In the genomic region with DNA sequence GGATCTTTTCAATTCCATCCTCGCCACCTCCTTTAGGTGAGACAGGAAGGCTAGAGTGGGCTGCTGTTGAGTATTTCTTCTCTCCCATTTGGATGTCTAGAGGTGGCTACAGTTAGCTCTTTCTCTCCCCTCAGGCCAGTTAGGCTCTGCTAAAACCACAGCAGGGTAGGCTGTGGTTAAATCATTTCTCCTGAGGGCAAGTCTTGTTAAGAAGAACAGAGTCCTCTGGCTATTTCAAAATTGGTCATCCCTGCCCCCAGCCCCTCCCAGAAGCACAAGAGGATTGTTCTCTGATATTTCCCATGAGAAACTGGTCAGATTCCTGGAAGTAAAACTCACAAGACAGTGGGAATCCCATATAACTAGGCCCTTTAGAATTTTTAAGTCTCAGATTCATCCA, we compare ENCODE assay signal across 1 cellular context.
TF ChIP-seq lines count a peak whose summit lies in the region.

No MANE protein-coding gene starts in this region.

TF ChIP-seq in H1, 55 proteins besides CTCF, POLR2A, EP300 and RAD21:
- TF ChIP-seq KDM5A (IDR thresholded peaks at IDR 0.05; ENCODE audit: low read length) (no peak), SIX5 (IDR thresholded peaks at IDR 0.05; ENCODE audit: low read depth, low read length) (no peak), KDM1A (IDR thresholded peaks at IDR 0.05; ENCODE audit: borderline replicate concordance, low read length) (no peak), ATF2 (IDR thresholded peaks at IDR 0.05; ENCODE audit: low read length) (no peak), TEAD4 (IDR thresholded peaks at IDR 0.05; ENCODE audit: low read depth, low read length) (no peak), SRF (IDR thresholded peaks at IDR 0.05; ENCODE audit: low read depth, low read length) (no peak), SP4 (IDR thresholded peaks at IDR 0.05; ENCODE audit: low read length) (no peak), EGR1 (IDR thresholded peaks at IDR 0.05; ENCODE audit: borderline replicate concordance, low read depth, low read length) (no peak), TAF7 (optimal IDR thresholded peaks at IDR 0.05; ENCODE audit: borderline replicate concordance, low read depth, low read length) (no peak), BACH1 (IDR thresholded peaks at IDR 0.05; ENCODE audit: low read length) (no peak), CTBP2 (IDR thresholded peaks at IDR 0.05; ENCODE audit: borderline replicate concordance, insufficient read depth, insufficient read length, low read length) (no peak), YY1 (IDR thresholded peaks at IDR 0.05; ENCODE audit: low read depth, low read length) (no peak), MAX (IDR thresholded peaks at IDR 0.05) (no peak), CBX8 (IDR thresholded peaks at IDR 0.05; ENCODE audit: borderline replicate concordance, low read depth, low read length) (no peak), CHD1 (IDR thresholded peaks at IDR 0.05; ENCODE audit: low read depth, low read length) (no peak), GTF2F1 (IDR thresholded peaks at IDR 0.05; ENCODE audit: borderline replicate concordance, low read depth, low read length) (no peak), TBP (IDR thresholded peaks at IDR 0.05; ENCODE audit: low read depth, low read length) (no peak), ASH2L (IDR thresholded peaks at IDR 0.05; ENCODE audit: low read length) (no peak)
